Comparison of ENCODE assay signal across 1 cellular context in the genomic region with DNA sequence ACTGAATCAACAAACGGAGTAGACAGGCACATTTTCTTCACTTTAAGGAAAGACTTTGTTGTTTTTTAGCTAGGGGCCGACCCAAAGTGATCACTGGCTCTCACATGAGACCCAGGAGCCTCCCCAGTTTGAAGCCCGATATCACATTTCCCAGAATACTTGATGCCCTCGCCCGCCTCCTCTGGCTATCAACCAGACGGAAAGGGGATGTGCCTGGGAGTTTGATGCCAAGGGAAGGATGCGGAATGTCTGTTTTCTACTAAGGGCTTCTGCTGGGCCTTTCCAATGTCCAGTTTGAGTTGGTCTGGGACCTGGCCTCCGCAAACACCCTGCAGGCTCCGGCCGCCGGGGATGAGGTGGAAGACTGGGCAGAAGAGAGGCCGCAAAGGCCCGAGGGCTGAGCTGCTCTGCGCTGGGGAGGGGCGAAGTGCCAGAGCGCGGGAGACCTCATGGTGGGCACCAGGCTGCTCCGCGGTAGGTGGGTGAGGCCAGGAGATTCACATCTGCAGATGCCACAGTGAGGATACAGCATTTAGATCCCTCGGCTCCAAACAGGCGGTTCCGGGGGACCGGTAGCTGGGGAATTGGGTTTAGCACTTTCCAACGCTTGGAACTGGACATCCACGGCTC.
A peak's percentile ranks its signal among the peaks of the same experiment; 100 is the strongest.
TF ChIP-seq lines count a peak whose summit lies in the region.

No MANE protein-coding gene starts in this region.

TF ChIP-seq in HepG2, 621 proteins besides CTCF, POLR2A, EP300 and RAD21 (continued from another document):
- TF ChIP-seq, protein P1, sequence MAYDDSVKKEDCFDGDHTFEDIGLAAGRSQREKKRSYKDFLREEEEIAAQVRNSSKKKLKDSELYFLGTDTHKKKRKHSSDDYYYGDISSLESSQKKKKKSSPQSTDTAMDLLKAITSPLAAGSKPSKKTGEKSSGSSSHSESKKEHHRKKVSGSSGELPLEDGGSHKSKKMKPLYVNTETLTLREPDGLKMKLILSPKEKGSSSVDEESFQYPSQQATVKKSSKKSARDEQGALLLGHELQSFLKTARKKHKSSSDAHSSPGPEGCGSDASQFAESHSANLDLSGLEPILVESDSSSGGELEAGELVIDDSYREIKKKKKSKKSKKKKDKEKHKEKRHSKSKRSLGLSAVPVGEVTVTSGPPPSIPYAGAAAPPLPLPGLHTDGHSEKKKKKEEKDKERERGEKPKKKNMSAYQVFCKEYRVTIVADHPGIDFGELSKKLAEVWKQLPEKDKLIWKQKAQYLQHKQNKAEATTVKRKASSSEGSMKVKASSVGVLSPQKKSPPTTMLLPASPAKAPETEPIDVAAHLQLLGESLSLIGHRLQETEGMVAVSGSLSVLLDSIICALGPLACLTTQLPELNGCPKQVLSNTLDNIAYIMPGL (CRISPR knock-in tag; IDR thresholded peaks at IDR 0.05; ENCODE audit: borderline replicate concordance in 1 of 2, low read depth in 1 of 2), result 0 out of 4 replicates have a peak, but pooled peaks of 1 of the 2 experiments have one; percentile 4
- peak; percentile 6; the same call in 1 of the 2 replicates for TF ChIP-seq RARA (CRISPR knock-in tag; IDR thresholded peaks at IDR 0.05)
- TF ChIP-seq, protein P2, sequence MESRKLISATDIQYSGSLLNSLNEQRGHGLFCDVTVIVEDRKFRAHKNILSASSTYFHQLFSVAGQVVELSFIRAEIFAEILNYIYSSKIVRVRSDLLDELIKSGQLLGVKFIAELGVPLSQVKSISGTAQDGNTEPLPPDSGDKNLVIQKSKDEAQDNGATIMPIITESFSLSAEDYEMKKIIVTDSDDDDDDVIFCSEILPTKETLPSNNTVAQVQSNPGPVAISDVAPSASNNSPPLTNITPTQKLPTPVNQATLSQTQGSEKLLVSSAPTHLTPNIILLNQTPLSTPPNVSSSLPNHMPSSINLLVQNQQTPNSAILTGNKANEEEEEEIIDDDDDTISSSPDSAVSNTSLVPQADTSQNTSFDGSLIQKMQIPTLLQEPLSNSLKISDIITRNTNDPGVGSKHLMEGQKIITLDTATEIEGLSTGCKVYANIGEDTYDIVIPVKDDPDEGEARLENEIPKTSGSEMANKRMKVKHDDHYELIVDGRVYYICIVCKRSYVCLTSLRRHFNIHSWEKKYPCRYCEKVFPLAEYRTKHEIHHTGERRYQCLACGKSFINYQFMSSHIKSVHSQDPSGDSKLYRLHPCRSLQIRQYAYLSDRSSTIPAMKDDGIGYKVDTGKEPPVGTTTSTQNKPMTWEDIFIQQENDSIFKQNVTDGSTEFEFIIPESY (CRISPR knock-in tag; IDR thresholded peaks at IDR 0.05), result peak; percentile 80
- TF ChIP-seq ZNF205 (CRISPR knock-in tag; IDR thresholded peaks at IDR 0.05), result 0 out of 2 replicates have a peak, but pooled peaks have one; percentile 4
- TF ChIP-seq RBM39 (IDR thresholded peaks at IDR 0.05; ENCODE audit: low read depth, low read length, poor library complexity, severe bottlenecking), result peak; percentile 3
- peak; percentile 14; the same call in 1 of the 2 replicates for TF ChIP-seq ZNF878 (CRISPR knock-in tag; IDR thresholded peaks at IDR 0.05)
- TF ChIP-seq ZNF761 (CRISPR knock-in tag; conservative IDR thresholded peaks at IDR 0.05), result 0 out of 2 replicates have a peak, but pooled peaks have one; percentile 25
